9 cellular contexts compared by ENCODE assay signal in the genomic region with DNA sequence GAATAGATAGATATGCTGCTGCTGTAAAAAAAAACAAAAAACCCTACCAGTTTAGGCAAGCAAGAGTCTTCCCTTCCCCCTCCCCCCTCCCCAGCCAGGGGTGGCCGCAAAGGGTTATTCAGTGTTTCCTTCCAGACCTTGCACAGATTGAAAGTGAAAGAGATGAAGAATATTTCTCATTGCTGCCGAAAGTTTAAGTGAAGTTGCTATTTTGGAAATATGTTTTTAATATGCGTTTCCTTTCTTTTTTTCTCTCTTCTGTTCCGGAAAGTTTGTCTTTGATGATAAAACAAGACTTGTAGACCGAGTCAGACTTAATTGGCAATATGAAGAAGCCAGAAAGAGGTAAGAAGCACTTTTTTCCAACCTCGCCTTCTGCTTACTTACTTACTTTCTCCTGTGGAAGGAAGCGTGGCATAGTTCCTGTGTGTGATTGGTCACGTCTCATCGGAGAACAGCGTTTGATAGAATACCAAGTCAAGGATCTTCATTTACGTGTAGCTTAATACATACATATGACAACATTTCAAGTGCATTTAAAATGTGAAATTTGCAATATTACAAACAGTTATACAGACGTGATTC.
DNase-seq lines count a peak whose midpoint lies in the region; ATAC-seq, FAIRE-seq and TF ChIP-seq lines count a peak whose summit lies in the region.
"Had no signal": no experiment of that assay in that cellular context is flagged by ENCODE, and none has a peak within 500 bp of the region (broad histone marks: within the 10 kb centered on the region; RNA-seq: fewer than 3 reads in every experiment).

No MANE protein-coding gene starts in this region.

- POLR2A ChIA-PET in RWPE1 (lab: Yijun Ruan, JAX; ENCODE audit: low non-redundant PET), result no interaction called here

- H3K27me3 Mint-ChIP-seq in T-helper 2 cell treated with Interferon-gamma antibody and Interleukin-4, amounts not matched to agents 5 μg/mL and 100 μg/mL, for 36 hours (ENCODE audit: low read depth), result no peaks in the 10 kb centered on the region
- H3K27me3 Mint-ChIP-seq in effector memory CD8-positive, alpha-beta T cell, result no peaks in the 10 kb centered on the region
- no peaks in the 10 kb centered on the region for H3K27me3 Mint-ChIP-seq in stimulated activated memory B cell treated with anti-CD40 and anti-IgM and Interleukin-4, amounts not matched to agents 10 μg/mL and 1 μg/mL and 100 μg/mL, for 72 hours

- no peak overlapping the region for H3K27ac ChIP-seq in RWPE1
- H3K27ac ChIP-seq: HL-60 had no signal

- DNase-seq in GM13976 (ENCODE audit: low spot score) (peak; percentile 66), NCI-H82 (lab: John Stamatoyannopoulos, UW) (no peak), D721Med (ENCODE audit: insufficient read length, low spot score) (no peak), RWPE1 (ENCODE audit: low spot score) (no peak)
- peak; percentile 59 for DNase-seq in T-helper 2 cell treated with Interferon-gamma antibody and Interleukin-4, amounts not matched to agents 5 μg/mL and 100 μg/mL, for 36 hours (ENCODE audit: low spot score)
- peak in 1 of 3 experiments; percentile 14 for DNase-seq in effector memory CD8-positive, alpha-beta T cell

- CTCF ChIA-PET in RWPE1 (lab: Yijun Ruan, JAX), result no interaction called here

- H3K4me3 Mint-ChIP-seq in T-helper 2 cell treated with Interferon-gamma antibody and Interleukin-4, amounts not matched to agents 5 μg/mL and 100 μg/mL, for 36 hours, result peak overlapping the region; percentile 93
- peak overlapping the region; percentile 90 to 92 for H3K4me3 Mint-ChIP-seq in effector memory CD8-positive, alpha-beta T cell
- peak overlapping the region; percentile 82 for H3K4me3 Mint-ChIP-seq in stimulated activated memory B cell treated with anti-CD40 and anti-IgM and Interleukin-4, amounts not matched to agents 10 μg/mL and 1 μg/mL and 100 μg/mL, for 72 hours

- in situ Hi-C loops in GM13976 (cut with MboI; ENCODE audit: low sequenced_read_pairs, unreplicated experiment), result no loop called here

- H3K4me1 Mint-ChIP-seq in T-helper 2 cell treated with Interferon-gamma antibody and Interleukin-4, amounts not matched to agents 5 μg/mL and 100 μg/mL, for 36 hours (ENCODE audit: low read depth), result peaks cover 39% of the 10 kb centered on the region
- H3K4me1 Mint-ChIP-seq in effector memory CD8-positive, alpha-beta T cell (ENCODE audit: low read depth in 2 of 2), result peaks cover 22 to 23% of the 10 kb centered on the region in 2 donors
- peaks cover 42% of the 10 kb centered on the region for H3K4me1 Mint-ChIP-seq in stimulated activated memory B cell treated with anti-CD40 and anti-IgM and Interleukin-4, amounts not matched to agents 10 μg/mL and 1 μg/mL and 100 μg/mL, for 72 hours

- H3K9me3 Mint-ChIP-seq in T-helper 2 cell treated with Interferon-gamma antibody and Interleukin-4, amounts not matched to agents 5 μg/mL and 100 μg/mL, for 36 hours, result no peaks in the 10 kb centered on the region
- H3K9me3 Mint-ChIP-seq in effector memory CD8-positive, alpha-beta T cell, result no peaks in the 10 kb centered on the region
- H3K9me3 Mint-ChIP-seq in stimulated activated memory B cell treated with anti-CD40 and anti-IgM and Interleukin-4, amounts not matched to agents 10 μg/mL and 1 μg/mL and 100 μg/mL, for 72 hours, result no peaks in the 10 kb centered on the region

- peak; percentile 85 for ATAC-seq in HG02588 (IDR thresholded peaks at IDR 0.05; ENCODE audit: unreplicated experiment)
- ATAC-seq in effector memory CD8-positive, alpha-beta T cell (replicated peaks), result peak; percentile 88
- ATAC-seq in stimulated activated memory B cell treated with anti-CD40 and anti-IgM and Interleukin-4, amounts not matched to agents 10 μg/mL and 1 μg/mL and 100 μg/mL, for 72 hours, result peak; percentile 92

- TF ChIP-seq CTCF in GM13976 (IDR thresholded peaks at IDR 0.05; ENCODE audit: borderline replicate concordance, control extremely low read depth, extremely low read depth, insufficient read depth, missing control alignments) (no peak), D721Med (IDR thresholded peaks at IDR 0.05; ENCODE audit: insufficient read depth, missing control alignments) (no peak), RWPE1 (conservative IDR thresholded peaks at IDR 0.05; ENCODE audit: low read depth) (no peak)

- H3K36me3 Mint-ChIP-seq in T-helper 2 cell treated with Interferon-gamma antibody and Interleukin-4, amounts not matched to agents 5 μg/mL and 100 μg/mL, for 36 hours (ENCODE audit: low read depth), result peaks cover 27% of the 10 kb centered on the region
- H3K36me3 Mint-ChIP-seq in effector memory CD8-positive, alpha-beta T cell (ENCODE audit: insufficient read depth), result peaks cover 3% of the 10 kb centered on the region
- peaks cover 37% of the 10 kb centered on the region for H3K36me3 Mint-ChIP-seq in stimulated activated memory B cell treated with anti-CD40 and anti-IgM and Interleukin-4, amounts not matched to agents 10 μg/mL and 1 μg/mL and 100 μg/mL, for 72 hours

- peak overlapping the region; percentile 98 for H3K27ac Mint-ChIP-seq in T-helper 2 cell treated with Interferon-gamma antibody and Interleukin-4, amounts not matched to agents 5 μg/mL and 100 μg/mL, for 36 hours
- peak overlapping the region; percentile 94 to 98 for H3K27ac Mint-ChIP-seq in effector memory CD8-positive, alpha-beta T cell
- peak overlapping the region; percentile 96 for H3K27ac Mint-ChIP-seq in stimulated activated memory B cell treated with anti-CD40 and anti-IgM and Interleukin-4, amounts not matched to agents 10 μg/mL and 1 μg/mL and 100 μg/mL, for 72 hours

- FAIRE-seq in D721Med (lab: Jason Lieb, UNC), result no peak

Comparison
In these comparisons a context has a peak if more than half of its experiments do, and no peak if none do; other contexts are left out.
1. DNase-seq: peak in GM13976 (single experiment) and T-helper 2 cell treated with Interferon-gamma antibody and Interleukin-4, amounts not matched to agents 5 μg/mL and 100 μg/mL, for 36 hours (single experiment); none in NCI-H82 (single experiment), D721Med (single experiment) and RWPE1 (single experiment).
2. Peak in every context shown above with its lines, with median percentiles within 50 percentile points of each other: ATAC-seq, H3K27ac Mint-ChIP-seq and H3K4me3 Mint-ChIP-seq.